In genomic region chr12:100651108-100651507, GRCh38 we compare ENCODE assay signal across 17 cellular contexts.
A peak's percentile ranks its signal among the peaks of the same experiment; 100 is the strongest.
DNase-seq lines count a peak whose midpoint lies in the region; ATAC-seq, FAIRE-seq and TF ChIP-seq lines count a peak whose summit lies in the region.
"Had no signal": no experiment of that assay in that cellular context is flagged by ENCODE, and none has a peak within 500 bp of the region (broad histone marks: within the 10 kb centered on the region; RNA-seq: fewer than 3 reads in every experiment).

No MANE protein-coding gene starts in this region.

- no peaks in the 10 kb centered on the region for H3K36me3 ChIP-seq in DND-41 (ENCODE audit: insufficient read depth, low read length)
- no peaks in the 10 kb centered on the region for H3K36me3 ChIP-seq in KMS-11 (ENCODE audit: insufficient read depth)
- no peaks in the 10 kb centered on the region for H3K36me3 ChIP-seq in neural progenitor cell
- H3K36me3 ChIP-seq: BLaER1, gastroesophageal sphincter had no signal

- H3K4me2 ChIP-seq in DND-41 (ENCODE audit: insufficient read depth, low read length) (no peak overlapping the region), KMS-11 (no peak overlapping the region), neural progenitor cell (no peak overlapping the region)
- H3K4me2 ChIP-seq: BLaER1 had no signal

- no peaks in the 10 kb centered on the region for H3K27me3 Mint-ChIP-seq in neural progenitor cell (ENCODE audit: insufficient read depth, low read depth)

- no peaks in the 10 kb centered on the region for H3K4me1 ChIP-seq in DND-41 (ENCODE audit: insufficient read depth, low read length)
- H3K4me1 ChIP-seq in KMS-11 (ENCODE audit: low read depth, poor library complexity, severe bottlenecking), result peaks cover 27% of the 10 kb centered on the region
- H3K4me1 ChIP-seq in neural progenitor cell, result peaks cover 7% of the 10 kb centered on the region
- H3K4me1 ChIP-seq: BLaER1, gastroesophageal sphincter had no signal

- H3K27ac ChIP-seq in DND-41 (ENCODE audit: low read length) (no peak overlapping the region), KMS-11 (no peak overlapping the region), neural progenitor cell (no peak overlapping the region)
- H3K27ac ChIP-seq: BLaER1, gastroesophageal sphincter had no signal

- H3K27me3 ChIP-seq in DND-41 (ENCODE audit: insufficient read depth, low read length, poor library complexity) (no peaks in the 10 kb centered on the region), KMS-11 (ENCODE audit: insufficient read depth, low read depth) (no peaks in the 10 kb centered on the region), neural progenitor cell (no peaks in the 10 kb centered on the region)
- H3K27me3 ChIP-seq: BLaER1 had no signal

- no peaks in the 10 kb centered on the region for H3K79me2 ChIP-seq in DND-41 (ENCODE audit: insufficient read depth, low read length)
- no peaks in the 10 kb centered on the region for H3K79me2 ChIP-seq in KMS-11 (ENCODE audit: insufficient read depth, low read depth)
- no peaks in the 10 kb centered on the region for H3K79me2 ChIP-seq in neural progenitor cell (ENCODE audit: low read depth)

- DNase-seq in DND-41, result no peak
- no peak for DNase-seq in choroid plexus epithelial cell (ENCODE audit: low read depth)
- DNase-seq in neural progenitor cell (ENCODE audit: low spot score), result no peak
- DNase-seq in activated CD4-positive, CD25-positive, alpha-beta regulatory T cell treated with anti-CD3 and anti-CD28 coated beads, Interleukin-2, amount 50 U/mL, for 72 hours, result no peak
- DNase-seq in GM19239 (ENCODE audit: insufficient read length, low spot score), result no peak
- no peak for DNase-seq in dermis blood vessel endothelial cell
- DNase-seq: activated CD4-positive, alpha-beta memory T cell treated with anti-CD3 and anti-CD28 coated beads, Interleukin-2, amount 10 ng/mL, durations not matched to agents 7 days and 5 days; activated naive CD8-positive, alpha-beta T cell treated with anti-CD3 and anti-CD28 coated beads for 36 hours; activated T-cell treated with anti-CD3 and anti-CD28 coated beads, Interleukin-2, amount 50 U/mL, for 48 hours; effector memory CD4-positive, alpha-beta T cell; NCI-H1436 had no signal

- no peaks in the 10 kb centered on the region for H3K4me1 Mint-ChIP-seq in neural progenitor cell
- H3K4me1 Mint-ChIP-seq: activated CD4-positive, alpha-beta memory T cell treated with anti-CD3 and anti-CD28 coated beads, Interleukin-2, amount 10 ng/mL, durations not matched to agents 7 days and 5 days; activated naive CD8-positive, alpha-beta T cell treated with anti-CD3 and anti-CD28 coated beads for 36 hours; nephron had no signal

- H3K4me3 Mint-ChIP-seq in neural progenitor cell, result no peak overlapping the region
- H3K4me3 Mint-ChIP-seq: activated CD4-positive, alpha-beta memory T cell treated with anti-CD3 and anti-CD28 coated beads, Interleukin-2, amount 10 ng/mL, durations not matched to agents 7 days and 5 days; activated naive CD8-positive, alpha-beta T cell treated with anti-CD3 and anti-CD28 coated beads for 36 hours; nephron had no signal

- TF ChIP-seq CTCF in DND-41 (IDR thresholded peaks at IDR 0.05; ENCODE audit: borderline replicate concordance, extremely low read depth, low read length, poor library complexity, severe bottlenecking), result peak; percentile 44
- peak; percentile 39; the same call in 1 of the 2 replicates for TF ChIP-seq CTCF in KMS-11 (conservative IDR thresholded peaks at IDR 0.05; ENCODE audit: low read depth, low read length)
- TF ChIP-seq CTCF in choroid plexus epithelial cell (conservative IDR thresholded peaks at IDR 0.05; ENCODE audit: low read depth, low read length), result peak; percentile 27
- TF ChIP-seq CTCF in neural progenitor cell (IDR thresholded peaks at IDR 0.05), result peak; percentile 43

- no peaks in the 10 kb centered on the region for H3F3A ChIP-seq in neural progenitor cell (ENCODE audit: low read depth)

- no peak overlapping the region for H3K27ac Mint-ChIP-seq in neural progenitor cell
- H3K27ac Mint-ChIP-seq: activated CD4-positive, alpha-beta memory T cell treated with anti-CD3 and anti-CD28 coated beads, Interleukin-2, amount 10 ng/mL, durations not matched to agents 7 days and 5 days; activated naive CD8-positive, alpha-beta T cell treated with anti-CD3 and anti-CD28 coated beads for 36 hours; nephron had no signal

- H3K36me3 Mint-ChIP-seq in neural progenitor cell, result no peaks in the 10 kb centered on the region
- H3K36me3 Mint-ChIP-seq: activated naive CD8-positive, alpha-beta T cell treated with anti-CD3 and anti-CD28 coated beads for 36 hours had no signal

- FAIRE-seq in GM19239 (lab: Jason Lieb, UNC), result no peak
- FAIRE-seq: K562 had no signal

- H4K20me1 ChIP-seq in DND-41 (ENCODE audit: insufficient read depth, low read length) (no peaks in the 10 kb centered on the region), KMS-11 (ENCODE audit: insufficient read depth) (no peaks in the 10 kb centered on the region), neural progenitor cell (ENCODE audit: low read depth) (no peaks in the 10 kb centered on the region)
- H4K20me1 ChIP-seq: BLaER1 had no signal

- no peak for ATAC-seq in DND-41 (ENCODE audit: insufficient read depth, low read depth)
- no peak for ATAC-seq in GM18867 (IDR thresholded peaks at IDR 0.05; ENCODE audit: unreplicated experiment)
- ATAC-seq: gastroesophageal sphincter, K562 had no signal

- peaks cover 3% of the 10 kb centered on the region for H3K9me3 Mint-ChIP-seq in neural progenitor cell
- H3K9me3 Mint-ChIP-seq: activated naive CD8-positive, alpha-beta T cell treated with anti-CD3 and anti-CD28 coated beads for 36 hours; nephron had no signal

- H3K4me3 ChIP-seq in DND-41 (ENCODE audit: low read depth in 1 of 2, low read length in 2 of 2) (no peak overlapping the region), KMS-11 (IDR thresholded peaks at IDR 0.05; ENCODE audit: insufficient read depth, low read depth, low read length) (no peak overlapping the region), choroid plexus epithelial cell (ENCODE audit: low read depth, low read length) (no peak overlapping the region), neural progenitor cell (no peak overlapping the region)
- H3K4me3 ChIP-seq: BLaER1, gastroesophageal sphincter, K562 had no signal

- no peak overlapping the region for H3K9ac ChIP-seq in DND-41 (ENCODE audit: low read depth, low read length)
- no peak overlapping the region for H3K9ac ChIP-seq in KMS-11
- no peak overlapping the region for H3K9ac ChIP-seq in neural progenitor cell
- H3K9ac ChIP-seq: BLaER1 had no signal

- H3K9me3 ChIP-seq in DND-41 (ENCODE audit: insufficient read depth, low read length, severe bottlenecking) (no peaks in the 10 kb centered on the region), neural progenitor cell (ENCODE audit: low read depth) (no peaks in the 10 kb centered on the region)
- H3K9me3 ChIP-seq: BLaER1, gastroesophageal sphincter had no signal

- H2AFZ ChIP-seq in DND-41 (ENCODE audit: low read depth, low read length), result no peak overlapping the region
- no peak overlapping the region for H2AFZ ChIP-seq in KMS-11 (ENCODE audit: low read depth)
- no peak overlapping the region for H2AFZ ChIP-seq in neural progenitor cell (replicated peaks)
